In the genomic region with DNA sequence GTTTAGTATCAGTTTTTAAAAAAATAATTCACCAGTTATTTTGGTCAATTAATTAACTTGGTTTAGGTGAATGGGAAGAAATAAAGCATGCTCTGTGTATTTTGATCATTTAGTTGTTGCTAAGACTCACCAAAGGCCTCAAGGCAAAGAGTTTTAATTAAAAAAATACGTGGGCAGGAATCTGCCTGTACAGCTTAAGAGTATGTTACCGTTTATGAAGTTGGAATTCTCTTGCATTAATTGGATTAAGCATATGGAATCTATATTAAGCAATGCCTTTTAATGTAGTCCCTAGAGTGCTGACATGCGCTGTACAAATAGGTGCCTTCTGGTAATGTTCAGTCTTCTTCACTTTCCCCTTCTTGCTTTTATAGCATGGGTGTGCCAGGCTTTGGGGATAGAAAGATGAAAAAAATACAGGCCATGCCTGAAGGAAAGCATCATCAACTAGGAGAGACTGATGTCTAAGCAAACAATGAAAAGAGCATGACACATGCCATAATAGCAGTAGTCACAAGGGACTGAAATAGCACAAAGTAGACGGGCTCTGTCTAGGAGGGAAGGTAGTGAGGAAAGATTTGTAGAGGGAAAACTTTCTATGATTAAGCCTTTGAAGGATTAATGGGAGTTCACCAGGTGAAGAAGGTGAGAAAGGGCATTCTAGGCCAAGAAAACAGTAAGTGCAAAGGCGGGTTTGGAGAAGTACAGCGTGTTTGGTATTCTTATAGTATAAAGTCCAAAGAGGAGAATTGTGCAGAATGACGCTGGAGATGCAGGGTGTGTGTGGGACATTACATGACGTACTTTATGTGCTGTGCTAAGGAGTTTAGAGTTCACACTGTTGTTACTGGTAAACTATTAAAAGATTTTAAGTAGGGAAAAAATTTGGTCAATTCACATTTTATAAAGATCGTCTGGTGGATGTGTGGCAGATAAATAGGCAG, we compare ENCODE assay signal across 18 cellular contexts.
A peak's percentile ranks its signal among the peaks of the same experiment; 100 is the strongest.
DNase-seq lines count a peak whose midpoint lies in the region; ATAC-seq and TF ChIP-seq lines count a peak whose summit lies in the region.
"Had no signal": no experiment of that assay in that cellular context is flagged by ENCODE, and none has a peak within 500 bp of the region (broad histone marks: within the 10 kb centered on the region; RNA-seq: fewer than 3 reads in every experiment).

No MANE protein-coding gene starts in this region.

- no peaks in the 10 kb centered on the region for H3K27me3 Mint-ChIP-seq in mesothelial cell of epicardium (ENCODE audit: low read depth)

- H3K9me3 Mint-ChIP-seq in mesothelial cell of epicardium = no peaks in the 10 kb centered on the region

- H3K4me1 Mint-ChIP-seq in mesothelial cell of epicardium = peaks cover 17% of the 10 kb centered on the region

- H3K4me3 ChIP-seq in epithelial cell of esophagus (ENCODE audit: low read length) = no peak overlapping the region
- H3K4me3 ChIP-seq: GM12878 had no signal

- H3K27ac Mint-ChIP-seq in mesothelial cell of epicardium = peak overlapping the region; percentile 23
- H3K27ac Mint-ChIP-seq: CD4-positive, CD25-positive, alpha-beta regulatory T cell had no signal

- H3K36me3 Mint-ChIP-seq in mesothelial cell of epicardium = peaks cover 9% of the 10 kb centered on the region
- H3K36me3 Mint-ChIP-seq: CD4-positive, CD25-positive, alpha-beta regulatory T cell had no signal

- no peak overlapping the region for H3K4me3 Mint-ChIP-seq in mesothelial cell of epicardium
- H3K4me3 Mint-ChIP-seq: CD4-positive, CD25-positive, alpha-beta regulatory T cell had no signal

- no peak for ATAC-seq in GM19463 (IDR thresholded peaks at IDR 0.05; ENCODE audit: unreplicated experiment)
- ATAC-seq: GM12878, HCT116 had no signal

- DNase-seq in AG08395 (ENCODE audit: low spot score) (peak; percentile 35), NCI-H69 (lab: John Stamatoyannopoulos, UW) (peak; percentile 6), epithelial cell of esophagus (ENCODE audit: low read depth) (peak; percentile 39), mesothelial cell of epicardium (ENCODE audit: low spot score in 2 of 2, unreplicated experiment in 2 of 2) (no peak), LoVo (ENCODE audit: low spot score) (no peak), NCI-H2196 (lab: John Stamatoyannopoulos, UW; ENCODE audit: unreplicated experiment) (no peak)
- DNase-seq in activated CD8-positive, alpha-beta memory T cell treated with anti-CD3 and anti-CD28 coated beads for 24 hours = no peak
- DNase-seq: AML-193; Calu3; CD4-positive, CD25-positive, alpha-beta regulatory T cell; KBM-7; NCI-H1048; NCI-H2107; NCI-H446 treated with DMSO at 0.1 percent for 48 hours; SIG-M5 had no signal

- no peak for TF ChIP-seq CTCF in epithelial cell of esophagus (IDR thresholded peaks at IDR 0.05; ENCODE audit: insufficient read depth, low read depth, low read length, missing control alignments)
- no peak for TF ChIP-seq CTCF in mesothelial cell of epicardium (IDR thresholded peaks at IDR 0.05; ENCODE audit: unreplicated experiment)

Comparison
In these comparisons a context has a peak if more than half of its experiments do, and no peak if none do; other contexts are left out.
1. DNase-seq: peak in AG08395 (single experiment), NCI-H69 (single experiment) and epithelial cell of esophagus (single experiment); none in mesothelial cell of epicardium (0 of 2), activated CD8-positive, alpha-beta memory T cell treated with anti-CD3 and anti-CD28 coated beads for 24 hours (single experiment), LoVo (single experiment) and NCI-H2196 (single experiment).